ENCODE assay signal across 18 cellular contexts in genomic region chr19:30136591-30136990, GRCh38.
DNase-seq lines count a peak whose midpoint lies in the region; ATAC-seq, FAIRE-seq and TF ChIP-seq lines count a peak whose summit lies in the region.
"Had no signal": no experiment of that assay in that cellular context is flagged by ENCODE, and none has a peak within 500 bp of the region (broad histone marks: within the 10 kb centered on the region; RNA-seq: fewer than 3 reads in every experiment).

No MANE protein-coding gene starts in this region.

- peaks cover 17% of the 10 kb centered on the region for H3K4me1 Mint-ChIP-seq in mesothelial cell of epicardium

- WGBS in stomach, 5 donors: 56 to 75% (median 61%) methylated on average over 3 of the region's 3 CpGs

- no peaks in the 10 kb centered on the region for H3K27me3 Mint-ChIP-seq in mesothelial cell of epicardium (ENCODE audit: low read depth)
- H3K27me3 Mint-ChIP-seq: CD4-positive, alpha-beta T cell had no signal

- DNase-seq in BE2C (no peak), HT1080 (ENCODE audit: low read depth) (peak; percentile 26), mesothelial cell of epicardium (ENCODE audit: low spot score in 2 of 2, unreplicated experiment in 2 of 2) (no peak), urothelium cell line (ENCODE audit: low spot score) (peak; percentile 53), gastrocnemius medialis (no peak), stomach (no peak)
- DNase-seq in stimulated activated CD4-positive, alpha-beta T cell treated with anti-CD3 and anti-CD28 coated beads, Interleukin-4, amount 100 ng/mL, for 1 hour: no peak
- DNase-seq: 8988T; C1 segment of cervical spinal cord; CD4-positive, alpha-beta T cell; DND-41; GF-D8 had no signal

- no peak overlapping the region for H3K4me3 Mint-ChIP-seq in mesothelial cell of epicardium
- H3K4me3 Mint-ChIP-seq: CD4-positive, alpha-beta T cell had no signal

- peaks cover 27% of the 10 kb centered on the region for H3K4me1 ChIP-seq in BE2C
- H3K4me1 ChIP-seq in gastrocnemius medialis: no peaks in the 10 kb centered on the region
- no peaks in the 10 kb centered on the region for H3K4me1 ChIP-seq in stomach

- TF ChIP-seq POLR2A in gastrocnemius medialis (IDR thresholded peaks at IDR 0.05) (no peak), stomach (IDR thresholded peaks at IDR 0.05) (no peak)

- TF ChIP-seq EP300 in stomach (IDR thresholded peaks at IDR 0.05): no peak

- in situ Hi-C loops in gastrocnemius medialis (cut with MboI; ENCODE audit: low sequenced_read_pairs in 4 of 4): no loop called here

- no peak for ATAC-seq in gastrocnemius medialis
- ATAC-seq: HepG2 had no signal

- H3K9me3 ChIP-seq in BE2C (no peaks in the 10 kb centered on the region), gastrocnemius medialis (no peaks in the 10 kb centered on the region), stomach (no peaks in the 10 kb centered on the region)

- no peaks in the 10 kb centered on the region for H3K9me3 Mint-ChIP-seq in mesothelial cell of epicardium

- no peak for TF ChIP-seq CTCF in BE2C (IDR thresholded peaks at IDR 0.05; ENCODE audit: low read depth, low read length)
- no peak for TF ChIP-seq CTCF in mesothelial cell of epicardium (IDR thresholded peaks at IDR 0.05; ENCODE audit: unreplicated experiment)
- no peak for TF ChIP-seq CTCF in gastrocnemius medialis (IDR thresholded peaks at IDR 0.05 in 4 of 5, conservative IDR thresholded peaks at IDR 0.05 in 1 of 5)
- no peak for TF ChIP-seq CTCF in stomach (IDR thresholded peaks at IDR 0.05)

- H3K27ac Mint-ChIP-seq in mesothelial cell of epicardium: peak overlapping the region; percentile 79
- H3K27ac Mint-ChIP-seq: CD4-positive, alpha-beta T cell had no signal

- no peaks in the 10 kb centered on the region for H3K36me3 ChIP-seq in BE2C
- H3K36me3 ChIP-seq in gastrocnemius medialis: no peaks in the 10 kb centered on the region
- H3K36me3 ChIP-seq in stomach: no peaks in the 10 kb centered on the region

- FAIRE-seq in urothelium cell line (lab: Jason Lieb, UNC): no peak
- FAIRE-seq: D721Med, GM19239, H54, HepG2, HTR-8/SVneo had no signal

- intact Hi-C loops in gastrocnemius medialis (cut with DNase I; ENCODE audit: low total_unique reads) (no loop called here), stomach (cut with DNase I; ENCODE audit: low total_unique reads) (no loop called here)

- H3K27me3 ChIP-seq in BE2C (no peaks in the 10 kb centered on the region), gastrocnemius medialis (no peaks in the 10 kb centered on the region), stomach (no peaks in the 10 kb centered on the region)

- no peak overlapping the region for H3K27ac ChIP-seq in gastrocnemius medialis
- H3K27ac ChIP-seq in stomach: no peak overlapping the region
- H3K27ac ChIP-seq: KMS-11 had no signal

- H3K4me3 ChIP-seq in BE2C (ENCODE audit: low read depth, low read length): peak overlapping the region; percentile 13; the same call in 1 of the 2 replicates
- no peak overlapping the region for H3K4me3 ChIP-seq in gastrocnemius medialis
- H3K4me3 ChIP-seq in stomach: no peak overlapping the region

- no peaks in the 10 kb centered on the region for H3K36me3 Mint-ChIP-seq in mesothelial cell of epicardium

Comparison
In these comparisons a context has a peak if more than half of its experiments do, and no peak if none do; other contexts are left out.
1. DNase-seq: peak in HT1080 (single experiment) and urothelium cell line (single experiment); none in BE2C (single experiment), mesothelial cell of epicardium (0 of 2), gastrocnemius medialis (0 of 2), stomach (single experiment) and stimulated activated CD4-positive, alpha-beta T cell treated with anti-CD3 and anti-CD28 coated beads, Interleukin-4, amount 100 ng/mL, for 1 hour (single experiment).